ENCODE assay signal across 39 cellular contexts in genomic region chr7:99827040-99827778, GRCh38. TPM values are rescaled to one million over a fixed set of nuclear protein-coding genes. Genes with fewer than 3 reads are reported as not detected.
DNase-seq lines count a peak whose midpoint lies in the region; ATAC-seq, FAIRE-seq and TF ChIP-seq lines count a peak whose summit lies in the region.
"Had no signal": no experiment of that assay in that cellular context is flagged by ENCODE, and none has a peak within 500 bp of the region (broad histone marks: within the 10 kb centered on the region; RNA-seq: fewer than 3 reads in every experiment).

No MANE protein-coding gene starts in this region.

- CTCF ChIA-PET in PC-9 (lab: Charles Lee), result no interaction called here

- 66% methylated on average over 2 of the region's 2 CpGs for WGBS in hepatocyte (ENCODE audit: low lambda C conversion rate, missing lambda C conversion rate)
- 10 to 13% methylated on average over 2 of the region's 2 CpGs for WGBS in pancreas, 2 donors

- H3K27ac Mint-ChIP-seq in natural killer cell, result no peak overlapping the region
- H3K27ac Mint-ChIP-seq: activated B cell treated with CpG ODN at 0.5 μM for 24 hours; activated T-cell treated with anti-CD3 and anti-CD28 coated beads, Interleukin-2, amount 50 U/mL, for 24 hours; CD4-positive, alpha-beta T cell; HFFc6 had no signal

- peaks cover 16% of the 10 kb centered on the region for H3K4me1 ChIP-seq in PC-9 (replicated peaks; ENCODE audit: insufficient read depth)
- peaks cover 42% of the 10 kb centered on the region for H3K4me1 ChIP-seq in hepatocyte (ENCODE audit: insufficient read depth)
- peaks cover 46 to 53% (median 52%) of the 10 kb centered on the region in 3 donors for H3K4me1 ChIP-seq in pancreas
- H3K4me1 ChIP-seq: right atrium auricular region, SJCRH30, testis had no signal

- H3K4me3 ChIP-seq in PC-9, result no peak overlapping the region
- H3K4me3 ChIP-seq in hepatocyte, result no peak overlapping the region
- H3K4me3 ChIP-seq in pancreas, result no peak overlapping the region
- H3K4me3 ChIP-seq: coronary artery, MG63, ovary, Peyer's patch, right atrium auricular region, SJCRH30, testis had no signal

- H3K27me3 ChIP-seq in PC-9 (ENCODE audit: insufficient read depth, low read depth), result peaks cover 6% of the 10 kb centered on the region; the same call in 1 of the 2 replicates
- H3K27me3 ChIP-seq in hepatocyte, result no peaks in the 10 kb centered on the region
- H3K27me3 ChIP-seq in pancreas, result no peaks in the 10 kb centered on the region
- H3K27me3 ChIP-seq: MG63, ovary, Peyer's patch, right atrium auricular region, testis had no signal

- H3K36me3 ChIP-seq in PC-9 (ENCODE audit: low read depth) (no peaks in the 10 kb centered on the region), hepatocyte (replicated peaks; ENCODE audit: insufficient read depth, low read depth) (no peaks in the 10 kb centered on the region), pancreas (no peaks in the 10 kb centered on the region)
- H3K36me3 ChIP-seq: MG63, ovary, Peyer's patch, right atrium auricular region, SJCRH30 had no signal

- H4K20me1 ChIP-seq in PC-9 (ENCODE audit: insufficient read depth) (no peaks in the 10 kb centered on the region), hepatocyte (ENCODE audit: insufficient read depth, poor library complexity, severe bottlenecking) (no peaks in the 10 kb centered on the region)

- DNase-seq in PC-9, result peak in 1 of 2 experiments; percentile 53
- peak; percentile 23 for DNase-seq in hepatocyte (ENCODE audit: low spot score)
- DNase-seq in pancreas, result peak in 4 of 6 donors; percentile 27 to 75 (median 74)
- DNase-seq in natural killer cell, result no peak
- DNase-seq in NCI-H1930 (lab: John Stamatoyannopoulos, UW), result no peak
- no peak for DNase-seq in NCI-H69 (lab: John Stamatoyannopoulos, UW)
- DNase-seq: activated B cell treated with CpG ODN at 0.5 μM for 24 hours; activated CD4-positive, alpha-beta T cell treated with anti-CD3 and anti-CD28 coated beads, Interleukin-2, amount 50 U/mL, for 1 hour; activated gamma-delta T cell; activated T-cell treated with anti-CD3 and anti-CD28 coated beads, Interleukin-2, amount 50 U/mL, for 24 hours; AML-193; caudate nucleus; CD4-positive, alpha-beta T cell; effector memory CD4-positive, alpha-beta T cell; erythroblast; HFFc6; islet precursor cell; MG63; NCI-H1105 treated with DMSO at 0.1 percent for 48 hours; NCI-H2029; NCI-H524; ovary; Peyer's patch; SJCRH30; stimulated activated CD4-positive, alpha-beta T cell treated with anti-CD3 and anti-CD28 coated beads, Interleukin-1b, Interleukin-23, amount 100 ng/mL, for 48 hours; stimulated activated naive CD8-positive, alpha-beta T cell treated with anti-CD3 and anti-CD28 coated beads, Interleukin-15, Interleukin-2, amounts not matched to agents 100 U/mL and 50 U/mL, for 24 hours; testis had no signal

- H3K36me3 Mint-ChIP-seq in natural killer cell, result no peaks in the 10 kb centered on the region

- H3K79me2 ChIP-seq in PC-9 (ENCODE audit: low read depth) (no peaks in the 10 kb centered on the region), hepatocyte (no peaks in the 10 kb centered on the region)

- H2AFZ ChIP-seq in PC-9 (no peak overlapping the region), hepatocyte (no peak overlapping the region)

- no peak for FAIRE-seq in pancreas (lab: Jason Lieb, UNC)
- FAIRE-seq: astrocyte, D721Med, H1, urothelium cell line had no signal

- no peaks in the 10 kb centered on the region for H3K9me3 ChIP-seq in PC-9 (ENCODE audit: insufficient read depth, low read depth)
- H3K9me3 ChIP-seq in hepatocyte (ENCODE audit: low read depth), result no peaks in the 10 kb centered on the region
- H3K9me3 ChIP-seq in pancreas, result no peaks in the 10 kb centered on the region
- H3K9me3 ChIP-seq: MG63, ovary, Peyer's patch, right atrium auricular region, SJCRH30, testis had no signal

- H3K9me3 Mint-ChIP-seq in natural killer cell, result no peaks in the 10 kb centered on the region
- H3K9me3 Mint-ChIP-seq: activated B cell treated with CpG ODN at 0.5 μM for 24 hours; activated T-cell treated with anti-CD3 and anti-CD28 coated beads, Interleukin-2, amount 50 U/mL, for 24 hours; CD4-positive, alpha-beta T cell; HFFc6 had no signal

- H3K9me2 ChIP-seq in PC-9 (ENCODE audit: insufficient read depth) (no peaks in the 10 kb centered on the region), hepatocyte (replicated peaks; ENCODE audit: insufficient read depth) (no peaks in the 10 kb centered on the region)

- intact Hi-C loops in PC-9 (cut with micrococcal nuclease; ENCODE audit: unreplicated experiment), result no loop called here
- intact Hi-C loops in pancreas (cut with DNase I), result no loop called here
- intact Hi-C loops in natural killer cell (cut with micrococcal nuclease), result no loop called here

- no TSS peak for BruUV-seq in PC-9 (replicated peaks; lab: Mats Ljungman, UMichigan)

- no peak overlapping the region for H3K4me3 Mint-ChIP-seq in natural killer cell
- H3K4me3 Mint-ChIP-seq: activated B cell treated with CpG ODN at 0.5 μM for 24 hours; activated T-cell treated with anti-CD3 and anti-CD28 coated beads, Interleukin-2, amount 50 U/mL, for 24 hours; CD4-positive, alpha-beta T cell; HFFc6 had no signal

- no peak for TF ChIP-seq CTCF in C4-2B (conservative IDR thresholded peaks at IDR 0.05)
- no peak for TF ChIP-seq CTCF in PC-9 (conservative IDR thresholded peaks at IDR 0.05)
- TF ChIP-seq CTCF in hepatocyte (IDR thresholded peaks at IDR 0.05; ENCODE audit: poor library complexity), result no peak
- TF ChIP-seq CTCF in pancreas (IDR thresholded peaks at IDR 0.05), result no peak
- no peak for TF ChIP-seq CTCF in natural killer cell (IDR thresholded peaks at IDR 0.05)

- ATAC-seq in pancreas (peak; percentile 72 to 89 (median 78)), natural killer cell (no peak), HG03457 (IDR thresholded peaks at IDR 0.05; ENCODE audit: unreplicated experiment) (no peak)
- ATAC-seq: stimulated activated naive CD8-positive, alpha-beta T cell treated with anti-CD3 and anti-CD28 coated beads, Interleukin-15, Interleukin-2, amounts not matched to agents 100 U/mL and 50 U/mL, for 24 hours had no signal

- H3K4me2 ChIP-seq in PC-9, result 0 out of 2 replicates have a peak overlapping the region, but pooled peaks have one; percentile 0
- H3K4me2 ChIP-seq in hepatocyte, result no peak overlapping the region

- POLR2A ChIA-PET in PC-9 (lab: Charles Lee; ENCODE audit: unreplicated experiment), result no interaction called here

- H3K27ac ChIP-seq in C4-2B, result peak overlapping the region; percentile 89
- H3K27ac ChIP-seq in PC-9, result no peak overlapping the region
- H3K27ac ChIP-seq in hepatocyte, result peak overlapping the region; percentile 93
- peak overlapping the region; percentile 28 to 90 (median 48) for H3K27ac ChIP-seq in pancreas
- H3K27ac ChIP-seq: coronary artery, ovary, right atrium auricular region, SJCRH30, testis had no signal

- no peaks in the 10 kb centered on the region for H3K4me1 Mint-ChIP-seq in natural killer cell
- H3K4me1 Mint-ChIP-seq: activated B cell treated with CpG ODN at 0.5 μM for 24 hours had no signal

- peaks cover 8% of the 10 kb centered on the region; the same call in 1 of the 2 replicates for H3F3A ChIP-seq in PC-9 (ENCODE audit: insufficient read depth, low read depth)

- peaks cover 14 to 19% of the 10 kb centered on the region in 2 donors for H3K27me3 Mint-ChIP-seq in natural killer cell (ENCODE audit: low read depth in 2 of 2)
- H3K27me3 Mint-ChIP-seq: activated T-cell treated with anti-CD3 and anti-CD28 coated beads, Interleukin-2, amount 50 U/mL, for 24 hours had no signal

RNA-seq across cellular contexts. Expression of gene CYP3A43, which starts 0.6 kb away (rescaled TPM):
- not detected in 2 replicates for total RNA-seq in PC-9 (2021)
- 0.88 and 1.8 TPM in 2 replicates for total RNA-seq in hepatocyte
- 1.7 and 1.8 TPM in 2 replicates for polyA plus RNA-seq in hepatocyte
- total RNA-seq in pancreas, result 1 to 10 TPM in 3 of 6 donors, under 1 TPM in 3; 0.15 to 7.9 (median 0.96) TPM
- 1 to 10 TPM; 2.1 to 7.3 TPM for polyA plus RNA-seq in pancreas
- total RNA-seq in natural killer cell, result not detected
- total RNA-seq: A673; activated B cell treated with CpG ODN at 0.5 μM for 24 hours; astrocyte; CD4-positive, alpha-beta T cell; H1; HFFc6; lung microvascular endothelial cell; mucosa of gallbladder; SJCRH30 had no signal
- polyA plus RNA-seq: ovary had no signal

RNA-seq across cellular contexts. Expression of gene CYP3A4, which starts 43.2 kb away (rescaled TPM):
- total RNA-seq in PC-9 (2021) (not detected in 2 replicates), hepatocyte (29.8 and 43.4 TPM in 2 replicates), pancreas (10 to 100 TPM in 1 of 6 donors, 1 to 10 TPM in 2, under 1 TPM in 2, not detected in 1; 0.25 to 11.0 (median 3.0) TPM), natural killer cell (not detected)
- polyA plus RNA-seq in hepatocyte (25.6 and 42.2 TPM in 2 replicates), pancreas (1 to 10 TPM; 4.3 to 5.4 TPM)
- total RNA-seq: A673; activated B cell treated with CpG ODN at 0.5 μM for 24 hours; astrocyte; CD4-positive, alpha-beta T cell; H1; HFFc6; lung microvascular endothelial cell; SJCRH30 had no signal
- polyA plus RNA-seq: H1, neural cell had no signal

RNA-seq across cellular contexts. Expression of gene OR2AE1, which starts 49.6 kb away (rescaled TPM):
- not detected in 2 replicates for total RNA-seq in PC-9 (2021)
- total RNA-seq in hepatocyte, result not detected in 2 replicates
- not detected in 2 replicates for polyA plus RNA-seq in hepatocyte
- total RNA-seq in pancreas, result not detected
- not detected for polyA plus RNA-seq in pancreas
- not detected for total RNA-seq in natural killer cell
- total RNA-seq: A673; astrocyte; CD4-positive, alpha-beta T cell; H1; HFFc6; lung microvascular endothelial cell; mucosa of gallbladder; Peyer's patch; testis had no signal
- polyA plus RNA-seq: H1, neural cell, ovary had no signal

Comparison
In these comparisons a context has a peak if more than half of its experiments do, and no peak if none do; other contexts are left out.
1. DNase-seq: peak in hepatocyte (single experiment) and pancreas (4 of 6); none in natural killer cell (single experiment), NCI-H1930 (0 of 2) and NCI-H69 (single experiment).
2. ATAC-seq: peak in pancreas (4 of 4); none in natural killer cell (0 of 3) and HG03457 (single experiment).